In genomic region chr2:177464549-177464948, GRCh38 we compare ENCODE assay signal across 17 cellular contexts.
DNase-seq lines count a peak whose midpoint lies in the region; ATAC-seq and TF ChIP-seq lines count a peak whose summit lies in the region.
"Had no signal": no experiment of that assay in that cellular context is flagged by ENCODE, and none has a peak within 500 bp of the region (broad histone marks: within the 10 kb centered on the region; RNA-seq: fewer than 3 reads in every experiment).

No MANE protein-coding gene starts in this region.

- CTCF ChIA-PET in AG04449 (lab: Yijun Ruan, JAX): interaction anchor here (2.1 to 2.5 kb wide), 2 partner anchors 25 to 140 kb away, joined by 7 to 8 read pairs; no protein-coding TSS in a partner anchor

- ATAC-seq in GM21717 (IDR thresholded peaks at IDR 0.05; ENCODE audit: unreplicated experiment) (no peak), GM19035 (IDR thresholded peaks at IDR 0.05; ENCODE audit: unreplicated experiment) (no peak)
- ATAC-seq in naive thymus-derived CD8-positive, alpha-beta T cell: no peak

- H3K9me3 Mint-ChIP-seq in chondrocyte (ENCODE audit: low read depth): no peaks in the 10 kb centered on the region
- peaks cover 0 to 3% (median 0%) of the 10 kb centered on the region in 9 donors for H3K9me3 Mint-ChIP-seq in naive thymus-derived CD8-positive, alpha-beta T cell

- no peak overlapping the region for H3K9ac ChIP-seq in adipocyte (ENCODE audit: low read length)

- H3K27me3 Mint-ChIP-seq in chondrocyte (ENCODE audit: low read depth): no peaks in the 10 kb centered on the region
- no peaks in the 10 kb centered on the region for H3K27me3 Mint-ChIP-seq in naive thymus-derived CD8-positive, alpha-beta T cell

- H3K36me3 ChIP-seq in adipocyte (ENCODE audit: control insufficient read depth, insufficient read depth, low read length, severe bottlenecking): peaks cover 29% of the 10 kb centered on the region

- H3K36me3 Mint-ChIP-seq in chondrocyte (ENCODE audit: low read depth): peaks cover 2% of the 10 kb centered on the region
- H3K36me3 Mint-ChIP-seq in naive thymus-derived CD8-positive, alpha-beta T cell: peaks cover 0 to 52% (median 50%) of the 10 kb centered on the region in 3 donors

- POLR2A ChIA-PET in AG04449 (lab: Yijun Ruan, JAX): no interaction called here
- POLR2A ChIA-PET in naive thymus-derived CD8-positive, alpha-beta T cell (lab: Charles Lee): no interaction called here

- no peaks in the 10 kb centered on the region for H3K9me3 ChIP-seq in adipocyte (ENCODE audit: control insufficient read depth, low read length)
- H3K9me3 ChIP-seq: MG63 had no signal

- peak; percentile 49 for DNase-seq in AG04449 (ENCODE audit: low read depth, low spot score)
- peak; percentile 41 for DNase-seq in adipocyte (ENCODE audit: low read depth)
- no peak for DNase-seq in chondrocyte (ENCODE audit: low spot score)
- DNase-seq in left kidney (ENCODE audit: low read depth, low spot score): peak; percentile 2
- no peak for DNase-seq in naive thymus-derived CD8-positive, alpha-beta T cell
- DNase-seq in NCI-H146 (lab: John Stamatoyannopoulos, UW): no peak
- DNase-seq: DND-41; MG63; NCI-H1048; NCI-H1436 treated with DMSO at 0.1 percent for 48 hours; NCI-H2081; NCI-H510A; NCI-H748 treated with DMSO at 0.1 percent for 48 hours; NK-92 treated with Interleukin-12 subunit alpha and Interleukin-12 subunit beta, amount 100 ng/mL, for 24 hours; Right ventricle myocardium superior had no signal

- no peak overlapping the region for H3K4me3 Mint-ChIP-seq in chondrocyte (ENCODE audit: unreplicated experiment)
- H3K4me3 Mint-ChIP-seq in naive thymus-derived CD8-positive, alpha-beta T cell: no peak overlapping the region

- no peaks in the 10 kb centered on the region for H3K27me3 ChIP-seq in adipocyte (replicated peaks; ENCODE audit: control insufficient read depth, insufficient read depth, low read length)
- H3K27me3 ChIP-seq: MG63 had no signal

- TF ChIP-seq CTCF in AG04449 (IDR thresholded peaks at IDR 0.05; ENCODE audit: insufficient read depth, low read length, missing control alignments) (no peak), chondrocyte (IDR thresholded peaks at IDR 0.05) (no peak)

- H3K4me1 ChIP-seq in adipocyte (ENCODE audit: control insufficient read depth, insufficient read depth, low read length): peaks cover 12% of the 10 kb centered on the region

- H3K27ac Mint-ChIP-seq in chondrocyte (ENCODE audit: unreplicated experiment): peak overlapping the region; percentile 76
- H3K27ac Mint-ChIP-seq in naive thymus-derived CD8-positive, alpha-beta T cell: no peak overlapping the region

- H3K4me1 Mint-ChIP-seq in chondrocyte (ENCODE audit: low read depth): peaks cover 21% of the 10 kb centered on the region
- no peaks in the 10 kb centered on the region for H3K4me1 Mint-ChIP-seq in naive thymus-derived CD8-positive, alpha-beta T cell

- H3K4me3 ChIP-seq in AG04449 (ENCODE audit: low read depth, low read length) (no peak overlapping the region), adipocyte (ENCODE audit: low read length) (no peak overlapping the region)
- H3K4me3 ChIP-seq: MG63 had no signal

Comparison
In these comparisons a context has a peak if more than half of its experiments do, and no peak if none do; other contexts are left out.
1. DNase-seq: peak in AG04449 (single experiment), adipocyte (single experiment) and left kidney (single experiment); none in chondrocyte (single experiment), naive thymus-derived CD8-positive, alpha-beta T cell (0 of 10) and NCI-H146 (single experiment).